8 cellular contexts compared by ENCODE assay signal in genomic region chr5:176837707-176838115, GRCh38. TPM values are rescaled to one million over a fixed set of nuclear protein-coding genes. Genes with fewer than 3 reads are reported as not detected.
DNase-seq lines count a peak whose midpoint lies in the region; ATAC-seq and TF ChIP-seq lines count a peak whose summit lies in the region.

No MANE protein-coding gene starts in this region.

- TF ChIP-seq CTCF in CD14-positive monocyte (IDR thresholded peaks at IDR 0.05): no peak
- TF ChIP-seq CTCF in activated CD8-positive, alpha-beta T cell treated with anti-CD3 and anti-CD28 coated beads for 36 hours (IDR thresholded peaks at IDR 0.05): no peak

- H3K27ac Mint-ChIP-seq in CD14-positive monocyte (no peak overlapping the region), memory B cell (no peak overlapping the region)
- no peak overlapping the region for H3K27ac Mint-ChIP-seq in activated CD8-positive, alpha-beta T cell treated with anti-CD3 and anti-CD28 coated beads for 36 hours

- no peak overlapping the region for H3K4me3 Mint-ChIP-seq in CD14-positive monocyte
- H3K4me3 Mint-ChIP-seq in activated CD8-positive, alpha-beta T cell treated with anti-CD3 and anti-CD28 coated beads for 36 hours: no peak overlapping the region
- no peak overlapping the region for H3K4me3 Mint-ChIP-seq in memory B cell

- H3K9me3 ChIP-seq in MG63: 0 out of 2 replicates have a peak, but pooled peaks cover 3% of the 10 kb centered on the region
- no peaks in the 10 kb centered on the region for H3K9me3 ChIP-seq in effector memory CD4-positive, alpha-beta T cell (ENCODE audit: control insufficient read depth, low read length)

- H3K27me3 Mint-ChIP-seq in CD14-positive monocyte (ENCODE audit: low read depth in 3 of 3) (peaks cover 4 to 28% (median 15%) of the 10 kb centered on the region in 3 donors), memory B cell (peaks cover 30% of the 10 kb centered on the region)
- peaks cover 27% of the 10 kb centered on the region for H3K27me3 Mint-ChIP-seq in activated CD8-positive, alpha-beta T cell treated with anti-CD3 and anti-CD28 coated beads for 36 hours

- H3K4me1 ChIP-seq in effector memory CD4-positive, alpha-beta T cell (ENCODE audit: control insufficient read depth, insufficient read depth, low read length, poor library complexity, severe bottlenecking): no peaks in the 10 kb centered on the region

- H3K27ac ChIP-seq in effector memory CD4-positive, alpha-beta T cell (ENCODE audit: insufficient read depth, low read length, poor library complexity, severe bottlenecking): no peak overlapping the region

- H3K9me3 Mint-ChIP-seq in CD14-positive monocyte (peaks cover 0 to 6% (median 0%) of the 10 kb centered on the region in 7 donors), memory B cell (peaks cover 2% of the 10 kb centered on the region)
- H3K9me3 Mint-ChIP-seq in activated CD8-positive, alpha-beta T cell treated with anti-CD3 and anti-CD28 coated beads for 36 hours: no peaks in the 10 kb centered on the region

- ATAC-seq in activated CD8-positive, alpha-beta T cell treated with anti-CD3 and anti-CD28 coated beads for 36 hours: peak; percentile 99
- ATAC-seq in memory B cell (ENCODE audit: low read depth): peak; percentile 56
- ATAC-seq in HG02678 (IDR thresholded peaks at IDR 0.05; ENCODE audit: unreplicated experiment): no peak

- CTCF ChIA-PET in activated CD8-positive, alpha-beta T cell treated with anti-CD3 and anti-CD28 coated beads for 36 hours (lab: Charles Lee): interaction anchor here (1.1 to 1.6 kb wide), 2 partner anchors 176 to 177 kb away, joined by 3 read pairs; no protein-coding TSS in a partner anchor

- H3K4me1 Mint-ChIP-seq in CD14-positive monocyte (no peaks in the 10 kb centered on the region), memory B cell (no peaks in the 10 kb centered on the region)
- no peaks in the 10 kb centered on the region for H3K4me1 Mint-ChIP-seq in activated CD8-positive, alpha-beta T cell treated with anti-CD3 and anti-CD28 coated beads for 36 hours (ENCODE audit: low read depth)

- POLR2A ChIA-PET in activated CD8-positive, alpha-beta T cell treated with anti-CD3 and anti-CD28 coated beads for 36 hours (lab: Charles Lee): no interaction called here

- intact Hi-C loops in CD14-positive monocyte (cut with micrococcal nuclease): no loop called here
- intact Hi-C loops in activated CD8-positive, alpha-beta T cell treated with anti-CD3 and anti-CD28 coated beads for 36 hours (cut with micrococcal nuclease): no loop called here

- no peaks in the 10 kb centered on the region for H3K36me3 Mint-ChIP-seq in CD14-positive monocyte
- no peaks in the 10 kb centered on the region for H3K36me3 Mint-ChIP-seq in activated CD8-positive, alpha-beta T cell treated with anti-CD3 and anti-CD28 coated beads for 36 hours (ENCODE audit: low read depth)
- H3K36me3 Mint-ChIP-seq in memory B cell: no peaks in the 10 kb centered on the region

- H3K36me3 ChIP-seq in MG63: no peaks in the 10 kb centered on the region
- no peaks in the 10 kb centered on the region for H3K36me3 ChIP-seq in effector memory CD4-positive, alpha-beta T cell (ENCODE audit: control insufficient read depth, insufficient read depth, low read length)

- DNase-seq in CD14-positive monocyte (ENCODE audit: low spot score) (peak; percentile 75), MG63 (peak; percentile 93), memory B cell (ENCODE audit: low spot score in 2 of 2) (peak; percentile 29 to 48), cortex of kidney (lab: John Stamatoyannopoulos, UW) (no peak)
- peak; percentile 89 for DNase-seq in activated CD8-positive, alpha-beta T cell treated with anti-CD3 and anti-CD28 coated beads for 36 hours
- DNase-seq in effector memory CD4-positive, alpha-beta T cell: peak in 2 of 3 donors; percentile 36 to 37
- peak; percentile 14 to 19 for DNase-seq in stimulated activated CD8-positive, alpha-beta memory T cell treated with anti-CD3 and anti-CD28 coated beads, Interleukin-15, amount 100 ng/mL, for 4 hours (ENCODE audit: low read depth in 2 of 2)

- H3K4me3 ChIP-seq in MG63: no peak overlapping the region
- no peak overlapping the region for H3K4me3 ChIP-seq in effector memory CD4-positive, alpha-beta T cell (ENCODE audit: insufficient read depth, low read depth, low read length, poor library complexity, severe bottlenecking)

- H3K27me3 ChIP-seq in MG63: peaks cover 82% of the 10 kb centered on the region
- no peaks in the 10 kb centered on the region for H3K27me3 ChIP-seq in effector memory CD4-positive, alpha-beta T cell (replicated peaks; ENCODE audit: control insufficient read depth, insufficient read depth, low read length, poor library complexity, severe bottlenecking)

RNA-seq across cellular contexts. Expression of gene UNC5A, which starts 27.4 kb away (rescaled TPM):
- polyA plus RNA-seq in CD14-positive monocyte: under 1 TPM; 0.03 to 0.07 TPM
- not detected in 2 replicates for total RNA-seq in MG63 (2014; rRNA removed; shearing (Covaris generic); ENCODE audit: low replicate concordance)
- not detected for total RNA-seq in activated CD8-positive, alpha-beta T cell treated with anti-CD3 and anti-CD28 coated beads for 36 hours
